2 cellular contexts compared by ENCODE assay signal in the genomic region with DNA sequence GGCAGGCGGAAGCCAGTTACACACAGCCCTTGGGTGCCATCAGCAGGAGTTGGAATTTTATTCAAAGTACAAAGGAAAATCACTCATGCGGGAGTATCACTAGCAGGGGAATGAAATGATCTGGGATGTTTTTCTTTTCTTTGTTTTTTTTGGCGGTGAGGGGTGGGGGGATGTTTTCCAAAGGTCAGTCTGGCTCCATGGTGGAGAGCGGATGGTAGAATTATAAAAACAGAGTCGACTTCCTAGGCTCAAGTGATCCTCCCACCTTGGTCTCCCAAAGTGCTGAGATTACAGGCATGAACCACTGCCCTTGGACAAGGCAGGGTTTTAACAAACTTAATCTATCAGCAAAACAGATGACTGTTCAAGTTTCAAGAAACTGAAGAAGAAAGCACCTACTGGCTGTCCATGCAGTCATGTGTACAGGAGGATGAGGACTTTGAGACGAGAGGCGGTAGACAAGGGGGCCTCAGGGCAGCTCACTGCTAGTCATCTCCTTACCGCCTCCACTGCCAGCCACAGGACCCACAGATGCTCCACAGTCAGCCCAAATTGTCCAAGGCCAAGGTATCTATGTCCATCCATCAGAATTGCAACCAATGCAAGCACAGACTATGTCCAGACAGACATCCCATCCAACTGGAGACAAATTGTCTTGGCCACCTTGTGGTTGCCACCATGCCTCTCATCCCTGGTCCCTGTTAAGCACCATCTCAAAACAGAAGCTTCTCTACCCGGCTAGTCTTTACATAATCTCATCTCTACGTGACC. TPM values are rescaled to one million over a fixed set of nuclear protein-coding genes. Genes with fewer than 3 reads are reported as not detected.
"Had no signal": no experiment of that assay in that cellular context is flagged by ENCODE, and none has a peak within 500 bp of the region (broad histone marks: within the 10 kb centered on the region; RNA-seq: fewer than 3 reads in every experiment).

No MANE protein-coding gene starts in this region.

RNA-seq across cellular contexts. Expression of gene NPIPB15, which starts 14.1 kb away (rescaled TPM):
- total RNA-seq: fibroblast of lung, SK-MEL-5 had no signal

RNA-seq across cellular contexts. Expression of gene CLEC18B, which starts 59.3 kb away (rescaled TPM):
- total RNA-seq: SK-MEL-5 had no signal
